8 cellular contexts compared by ENCODE assay signal in the genomic region with DNA sequence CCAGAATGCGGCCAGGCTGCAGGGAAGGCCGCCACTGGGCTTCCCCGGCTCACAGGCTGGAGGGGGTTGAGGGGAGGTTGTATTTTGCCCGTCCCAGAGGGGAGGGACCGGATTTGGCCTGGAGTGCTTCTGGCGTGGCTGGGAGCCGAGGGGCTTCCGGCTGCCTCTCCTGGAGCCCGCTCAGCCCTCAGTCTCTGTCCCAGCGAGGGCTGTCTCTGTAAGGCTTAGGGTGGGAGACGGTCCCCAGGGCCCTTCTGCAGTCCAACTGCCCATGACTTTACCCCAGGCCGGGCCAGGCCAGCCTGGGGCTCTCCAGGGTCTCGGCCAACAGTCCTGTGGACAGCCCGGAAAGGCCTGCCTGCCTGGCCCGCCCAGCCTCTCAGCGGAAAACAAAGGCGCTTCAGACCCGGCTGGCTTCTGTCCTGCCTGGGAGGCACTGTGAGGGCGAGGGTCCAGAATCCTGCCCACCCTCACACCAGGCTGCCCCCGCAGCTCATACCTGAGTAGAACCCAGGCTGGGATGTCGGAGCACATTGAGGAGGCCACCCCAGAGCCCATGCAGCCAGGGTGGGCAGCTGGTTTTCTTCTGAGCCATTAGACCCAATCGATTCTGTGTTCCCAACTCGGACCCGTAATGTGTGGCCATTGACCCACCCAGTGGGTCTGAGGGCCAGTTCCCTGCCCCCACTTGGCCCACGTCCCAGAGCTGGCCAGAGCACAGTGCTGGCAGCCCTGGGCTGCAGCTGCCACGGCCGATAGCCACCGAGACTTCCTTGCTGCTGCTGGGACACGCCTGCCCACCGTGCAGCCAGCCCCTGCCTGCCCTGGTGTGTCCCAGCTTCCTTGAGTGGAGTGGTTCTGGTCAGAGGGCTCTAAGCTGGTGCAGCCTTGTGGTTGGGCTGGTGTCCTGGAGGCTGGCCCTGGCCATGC. TPM values are rescaled to one million over a fixed set of nuclear protein-coding genes. Genes with fewer than 3 reads are reported as not detected.
DNase-seq lines count a peak whose midpoint lies in the region; ATAC-seq and TF ChIP-seq lines count a peak whose summit lies in the region.

No MANE protein-coding gene starts in this region.

- TF ChIP-seq POLR2A in HCT116 (IDR thresholded peaks at IDR 0.05; ENCODE audit: borderline replicate concordance, extremely low read depth, insufficient read depth, insufficient read length), result no peak

- RAD21 ChIA-PET in HCT116 (lab: Charles Lee; ENCODE audit: low non-redundant PET in 1 of 2, low total read pairs in 2 of 2, uncharacterized antibody in 2 of 2, unreplicated experiment in 2 of 2), result no interaction called here

- H3K36me3 ChIP-seq in HCT116 (ENCODE audit: control insufficient read depth in 1 of 2, insufficient read depth in 2 of 2, low read length in 2 of 2) (no peaks in the 10 kb centered on the region), adipocyte (ENCODE audit: control insufficient read depth, insufficient read depth, low read length, severe bottlenecking) (no peaks in the 10 kb centered on the region), hepatocyte (replicated peaks; ENCODE audit: insufficient read depth, low read depth) (no peaks in the 10 kb centered on the region)

- H3K4me1 ChIP-seq in HCT116 (ENCODE audit: control insufficient read depth in 1 of 2, insufficient read depth in 2 of 2, low read length in 2 of 2) (peaks cover 26 to 42% of the 10 kb centered on the region in 2 experiments), adipocyte (ENCODE audit: control insufficient read depth, insufficient read depth, low read length) (peaks cover 19% of the 10 kb centered on the region), hepatocyte (ENCODE audit: insufficient read depth) (peaks cover 42% of the 10 kb centered on the region), foreskin keratinocyte (peaks cover 3% of the 10 kb centered on the region)

- CTCF ChIA-PET in HCT116 (lab: Charles Lee), result no interaction called here

- no peaks in the 10 kb centered on the region for H4K20me1 ChIP-seq in HCT116 (ENCODE audit: insufficient read depth)
- no peaks in the 10 kb centered on the region for H4K20me1 ChIP-seq in hepatocyte (ENCODE audit: insufficient read depth, poor library complexity, severe bottlenecking)

- H3K27me3 ChIP-seq in HCT116 (ENCODE audit: insufficient read depth, low read length) (no peaks in the 10 kb centered on the region), adipocyte (replicated peaks; ENCODE audit: control insufficient read depth, insufficient read depth, low read length) (no peaks in the 10 kb centered on the region), hepatocyte (peaks cover 48% of the 10 kb centered on the region), foreskin keratinocyte (peaks cover 55% of the 10 kb centered on the region)

- intact Hi-C loops in HCT116 (cut with micrococcal nuclease), result no loop called here

- H3K4me3 Mint-ChIP-seq in stimulated activated naive CD8-positive, alpha-beta T cell treated with anti-CD3 and anti-CD28 coated beads, Interleukin-15, amount 100 ng/mL, for 72 hours, result peak overlapping the region in 1 of 2 donors; percentile 41

- H3K27ac ChIP-seq in HCT116 (ENCODE audit: low read depth, low read length) (peak overlapping the region; percentile 17; the same call in 1 of the 2 replicates), hepatocyte (no peak overlapping the region), foreskin keratinocyte (no peak overlapping the region)

- H3K27ac Mint-ChIP-seq in stimulated activated naive CD8-positive, alpha-beta T cell treated with anti-CD3 and anti-CD28 coated beads, Interleukin-15, amount 100 ng/mL, for 72 hours, result no peak overlapping the region

- no peaks in the 10 kb centered on the region for H3K9me2 ChIP-seq in HCT116 (ENCODE audit: insufficient read depth)
- no peaks in the 10 kb centered on the region for H3K9me2 ChIP-seq in hepatocyte (replicated peaks; ENCODE audit: insufficient read depth)

- H3K4me3 ChIP-seq in HCT116 (replicated peaks in 1 of 2; ENCODE audit: low read depth in 1 of 2, low read length in 2 of 2) (peak overlapping the region in 1 of 2 experiments; percentile 66; a peak in 1 of 4 replicates), adipocyte (ENCODE audit: low read length) (peak overlapping the region; percentile 32), hepatocyte (no peak overlapping the region)

- peaks cover 57% of the 10 kb centered on the region for H3K4me1 Mint-ChIP-seq in stimulated activated naive CD8-positive, alpha-beta T cell treated with anti-CD3 and anti-CD28 coated beads, Interleukin-15, amount 100 ng/mL, for 72 hours

- POLR2A ChIA-PET in HCT116 (lab: Charles Lee), result no interaction called here

- H2AFZ ChIP-seq in HCT116 (ENCODE audit: low read depth, low read length, poor library complexity, severe bottlenecking) (no peak overlapping the region), hepatocyte (no peak overlapping the region)

- TF ChIP-seq CTCF in HCT116 (IDR thresholded peaks at IDR 0.05 in 2 of 3, conservative IDR thresholded peaks at IDR 0.05 in 1 of 3; ENCODE audit: borderline replicate concordance in 1 of 3, insufficient read depth in 1 of 3, low read depth in 2 of 3, low read length in 2 of 3) (no peak), hepatocyte (IDR thresholded peaks at IDR 0.05; ENCODE audit: poor library complexity) (no peak), foreskin keratinocyte (conservative IDR thresholded peaks at IDR 0.05) (no peak)

- H3K9me3 ChIP-seq in HCT116 (ENCODE audit: control insufficient read depth in 1 of 2, insufficient read depth in 1 of 2, low read depth in 1 of 2, low read length in 2 of 2) (no peaks in the 10 kb centered on the region), adipocyte (ENCODE audit: control insufficient read depth, low read length) (no peaks in the 10 kb centered on the region), hepatocyte (ENCODE audit: low read depth) (no peaks in the 10 kb centered on the region)

- BruUV-seq in HCT116 (replicated peaks; lab: Mats Ljungman, UMichigan), result no TSS peak

- H3K4me2 ChIP-seq in HCT116 (ENCODE audit: low read length) (peak overlapping the region; percentile 95; the same call in 1 of the 2 replicates), hepatocyte (peak overlapping the region; percentile 97)

- ATAC-seq in HCT116 (no peak), foreskin keratinocyte (no peak), GM18867 (IDR thresholded peaks at IDR 0.05; ENCODE audit: unreplicated experiment) (no peak)
- no peak for ATAC-seq in stimulated activated naive CD8-positive, alpha-beta T cell treated with anti-CD3 and anti-CD28 coated beads, Interleukin-15, amount 100 ng/mL, for 72 hours

- WGBS in hepatocyte (ENCODE audit: low lambda C conversion rate, missing lambda C conversion rate), result 51% methylated on average over 30 of the region's 30 CpGs

- H3K9ac ChIP-seq in HCT116 (ENCODE audit: low read length) (no peak overlapping the region), adipocyte (ENCODE audit: low read length) (peak overlapping the region; percentile 66)

- no peak for TF ChIP-seq RAD21 in HCT116 (IDR thresholded peaks at IDR 0.05; ENCODE audit: low read depth)

- DNase-seq in HCT116 (ENCODE audit: low read depth, low spot score) (no peak), adipocyte (ENCODE audit: low read depth) (no peak), hepatocyte (ENCODE audit: low spot score) (no peak), renal cortical epithelial cell (ENCODE audit: low read depth) (peak; percentile 63), foreskin keratinocyte (no peak), G401 (ENCODE audit: low spot score) (no peak)
- no peak for DNase-seq in stimulated activated naive CD8-positive, alpha-beta T cell treated with anti-CD3 and anti-CD28 coated beads, Interleukin-15, amount 100 ng/mL, for 72 hours

- H3K79me2 ChIP-seq in HCT116 (ENCODE audit: insufficient read depth, low read length), result no peaks in the 10 kb centered on the region
- H3K79me2 ChIP-seq in hepatocyte, result no peaks in the 10 kb centered on the region

- peaks cover 46% of the 10 kb centered on the region for H3K27me3 Mint-ChIP-seq in stimulated activated naive CD8-positive, alpha-beta T cell treated with anti-CD3 and anti-CD28 coated beads, Interleukin-15, amount 100 ng/mL, for 72 hours

- peaks cover 0 to 4% of the 10 kb centered on the region in 2 donors for H3K9me3 Mint-ChIP-seq in stimulated activated naive CD8-positive, alpha-beta T cell treated with anti-CD3 and anti-CD28 coated beads, Interleukin-15, amount 100 ng/mL, for 72 hours

- in situ Hi-C loops in G401 (cut with HindIII; ENCODE audit: low sequenced_read_pairs), result no loop called here

RNA-seq across cellular contexts. Expression of a gene that starts 1.6 kb away (rescaled TPM):
- total RNA-seq in HCT116 (2021; ENCODE audit: unreplicated experiment) (31.1 TPM), hepatocyte (8.3 and 11.3 TPM in 2 replicates), renal cortical epithelial cell (76.6 and 206 TPM in 2 replicates), foreskin keratinocyte (2.2 TPM in 2 replicates)
- 37.8 and 43.3 TPM in 2 replicates for polyA plus RNA-seq in HCT116 (2012)
- polyA plus RNA-seq in hepatocyte (29.1 and 45.6 TPM in 2 replicates), foreskin keratinocyte (3.6 and 4.0 TPM in 2 replicates)
- total RNA-seq in G401 (2014; rRNA removed; shearing (Covaris generic)), result 184 and 209 TPM in 2 replicates

RNA-seq across cellular contexts. Expression of a gene that starts 10.5 kb away (rescaled TPM):
- total RNA-seq in HCT116 (2021; ENCODE audit: unreplicated experiment), result 260 TPM
- polyA plus RNA-seq in HCT116 (2012), result 613 and 656 TPM in 2 replicates
- 1.8 and 5.8 TPM in 2 replicates for total RNA-seq in hepatocyte
- 14.7 and 19.6 TPM in 2 replicates for polyA plus RNA-seq in hepatocyte
- 0.87 and 12.2 TPM in 2 replicates for total RNA-seq in renal cortical epithelial cell
- 4.2 and 5.4 TPM in 2 replicates for total RNA-seq in foreskin keratinocyte
- polyA plus RNA-seq in foreskin keratinocyte, result 9.7 and 16.0 TPM in 2 replicates
- total RNA-seq in G401 (2014; rRNA removed; shearing (Covaris generic)), result 8.6 TPM in 1 of 2 replicates, not detected in the other

RNA-seq across cellular contexts. Expression of a gene that starts 14.9 kb away (rescaled TPM):
- total RNA-seq in HCT116 (2021; ENCODE audit: unreplicated experiment) (40.4 TPM), hepatocyte (3.5 and 3.9 TPM in 2 replicates), renal cortical epithelial cell (7.2 and 7.6 TPM in 2 replicates), foreskin keratinocyte (30.0 and 32.5 TPM in 2 replicates)
- 30.8 and 33.5 TPM in 2 replicates for polyA plus RNA-seq in HCT116 (2012)
- polyA plus RNA-seq in hepatocyte (4.9 and 5.1 TPM in 2 replicates), foreskin keratinocyte (37.7 and 41.6 TPM in 2 replicates)
- total RNA-seq in G401 (2014; rRNA removed; shearing (Covaris generic)), result 67.1 and 89.1 TPM in 2 replicates

RNA-seq across cellular contexts. Expression of a gene that starts 50.2 kb away (rescaled TPM):
- total RNA-seq in HCT116 (2021; ENCODE audit: unreplicated experiment) (5.5 TPM), hepatocyte (2.3 and 3.0 TPM in 2 replicates), renal cortical epithelial cell (1.7 and 8.4 TPM in 2 replicates), foreskin keratinocyte (0.53 and 1.3 TPM in 2 replicates)
- 3.4 and 4.6 TPM in 2 replicates for polyA plus RNA-seq in HCT116 (2012)
- polyA plus RNA-seq in hepatocyte (3.0 and 5.8 TPM in 2 replicates), foreskin keratinocyte (0.76 and 1.6 TPM in 2 replicates)
- 23.8 and 39.1 TPM in 2 replicates for total RNA-seq in G401 (2014; rRNA removed; shearing (Covaris generic))

RNA-seq across cellular contexts. Expression of a gene that starts 56.6 kb away (rescaled TPM):
- total RNA-seq in HCT116 (2021; ENCODE audit: unreplicated experiment), result 229 TPM
- polyA plus RNA-seq in HCT116 (2012), result 132 and 135 TPM in 2 replicates
- 33.3 and 48.1 TPM in 2 replicates for total RNA-seq in hepatocyte
- 52.7 and 72.4 TPM in 2 replicates for polyA plus RNA-seq in hepatocyte
- 14.6 and 47.3 TPM in 2 replicates for total RNA-seq in renal cortical epithelial cell
- 64.1 and 64.7 TPM in 2 replicates for total RNA-seq in foreskin keratinocyte
- 47.7 and 53.3 TPM in 2 replicates for polyA plus RNA-seq in foreskin keratinocyte
- 44.9 and 55.1 TPM in 2 replicates for total RNA-seq in G401 (2014; rRNA removed; shearing (Covaris generic))

Comparison
In these comparisons a context has a peak if more than half of its experiments do, and no peak if none do; other contexts are left out.
1. RNA of a gene that starts 10.5 kb away (total RNA-seq): 260 TPM in HCT116 (single experiment); 0.87 to 12.2 TPM in renal cortical epithelial cell, 4.2 to 5.4 TPM in foreskin keratinocyte, 1.8 to 5.8 TPM in hepatocyte and 8.6 TPM in G401; every median in the first group is over 10 times any median in the second.